In genomic region chr3:9402410-9403228, GRCh38 we compare ENCODE assay signal across 8 cellular contexts. TPM values are rescaled to one million over a fixed set of nuclear protein-coding genes. Genes with fewer than 3 reads are reported as not detected.
DNase-seq lines count a peak whose midpoint lies in the region; FAIRE-seq and TF ChIP-seq lines count a peak whose summit lies in the region.

No MANE protein-coding gene starts in this region.

- WGBS in transverse colon (ENCODE audit: low coverage in 1 of 2), 2 donors: 25 to 39% methylated on average over 3 of the region's 3 CpGs

- H3K36me3 ChIP-seq in Caco-2 (ENCODE audit: control insufficient read depth, insufficient read depth, low read length): no peaks in the 10 kb centered on the region
- H3K36me3 ChIP-seq in keratinocyte (ENCODE audit: control insufficient read depth in 2 of 2, extremely low read depth in 1 of 2, insufficient read depth in 2 of 2, low read length in 2 of 2): no peaks in the 10 kb centered on the region
- H3K36me3 ChIP-seq in transverse colon: no peaks in the 10 kb centered on the region
- no peaks in the 10 kb centered on the region for H3K36me3 ChIP-seq in tibial artery

- TF ChIP-seq EP300 in transverse colon (IDR thresholded peaks at IDR 0.05; ENCODE audit: low read depth): no peak

- H3K9me1 ChIP-seq in keratinocyte (ENCODE audit: control insufficient read depth, extremely low read depth, insufficient read depth, low read length): peaks cover 2% of the 10 kb centered on the region

- TF ChIP-seq CTCF in Caco-2 (IDR thresholded peaks at IDR 0.05; ENCODE audit: insufficient read depth in 1 of 2, low read depth in 1 of 2, low read length in 1 of 2, severe bottlenecking in 1 of 2, unreplicated experiment in 1 of 2) (no peak), astrocyte of the cerebellum (IDR thresholded peaks at IDR 0.05; ENCODE audit: low read depth, low read length, missing control alignments) (no peak), keratinocyte (optimal IDR thresholded peaks at IDR 0.05 in 1 of 3, IDR thresholded peaks at IDR 0.05 in 1 of 3, conservative IDR thresholded peaks at IDR 0.05 in 1 of 3; ENCODE audit: extremely low read depth in 1 of 3, insufficient read depth in 2 of 3, low read length in 3 of 3) (no peak), transverse colon (IDR thresholded peaks at IDR 0.05) (no peak), tibial artery (IDR thresholded peaks at IDR 0.05) (no peak)

- no TSS peak for BruUV-seq in Caco-2 (replicated peaks; lab: Mats Ljungman, UMichigan)

- intact Hi-C loops in Caco-2 (cut with micrococcal nuclease; ENCODE audit: unreplicated experiment): no loop called here
- intact Hi-C loops in transverse colon (cut with DNase I; ENCODE audit: low total_unique reads): no loop called here
- intact Hi-C loops in tibial artery (cut with DNase I; ENCODE audit: low total_unique reads): no loop called here

- H3K9me3 ChIP-seq in Caco-2: no peaks in the 10 kb centered on the region
- no peaks in the 10 kb centered on the region for H3K9me3 ChIP-seq in keratinocyte (ENCODE audit: control insufficient read depth, low read depth, low read length)
- H3K9me3 ChIP-seq in transverse colon: no peaks in the 10 kb centered on the region
- no peaks in the 10 kb centered on the region for H3K9me3 ChIP-seq in tibial artery

- FAIRE-seq in keratinocyte (lab: Jason Lieb, UNC): no peak

- H4K20me1 ChIP-seq in keratinocyte (ENCODE audit: control insufficient read depth, extremely low read depth, insufficient read depth, low read length): peaks cover 30% of the 10 kb centered on the region

- H3K27ac ChIP-seq in keratinocyte (ENCODE audit: control insufficient read depth, insufficient read depth, low read length) (peak overlapping the region; percentile 99), transverse colon (peak overlapping the region; percentile 98 to 99 (median 98)), tibial artery (peak overlapping the region in 1 of 2 donors; percentile 100)

- peak overlapping the region; percentile 61 for H3K4me3 Mint-ChIP-seq in Caco-2 (ENCODE audit: unreplicated experiment)

- peaks cover 60% of the 10 kb centered on the region for H3K4me1 ChIP-seq in Caco-2
- peaks cover 56% of the 10 kb centered on the region for H3K4me1 ChIP-seq in keratinocyte (ENCODE audit: control insufficient read depth, extremely low read depth, insufficient read depth, low read length)
- H3K4me1 ChIP-seq in transverse colon: peaks cover 51 to 84% (median 68%) of the 10 kb centered on the region in 4 donors
- peaks cover 0 to 88% (median 67%) of the 10 kb centered on the region in 4 donors for H3K4me1 ChIP-seq in tibial artery

- H3K9me3 Mint-ChIP-seq in Caco-2 (ENCODE audit: unreplicated experiment): no peaks in the 10 kb centered on the region

- TF ChIP-seq POLR2A in transverse colon (IDR thresholded peaks at IDR 0.05): no peak

- CTCF ChIA-PET in Caco-2 (lab: Charles Lee): no interaction called here

- H2AFZ ChIP-seq in keratinocyte (ENCODE audit: control insufficient read depth, low read length): no peak overlapping the region

- H3K27me3 ChIP-seq in Caco-2 (replicated peaks; ENCODE audit: control insufficient read depth, insufficient read depth, low read length): no peaks in the 10 kb centered on the region
- no peaks in the 10 kb centered on the region for H3K27me3 ChIP-seq in keratinocyte (ENCODE audit: control insufficient read depth, extremely low read depth, insufficient read depth, low read length)
- no peaks in the 10 kb centered on the region for H3K27me3 ChIP-seq in transverse colon
- no peaks in the 10 kb centered on the region for H3K27me3 ChIP-seq in tibial artery

- peak overlapping the region; percentile 96 for H3K4me2 ChIP-seq in keratinocyte (ENCODE audit: control insufficient read depth, extremely low read depth, insufficient read depth, low read depth, low read length)

- H3K4me3 ChIP-seq in Caco-2 (ENCODE audit: low read depth, low read length) (no peak overlapping the region), astrocyte of the cerebellum (ENCODE audit: low read depth, low read length) (peak overlapping the region; percentile 14), keratinocyte (ENCODE audit: control insufficient read depth in 2 of 3, extremely low read depth in 1 of 3, insufficient read depth in 2 of 3, low read depth in 1 of 3, low read length in 3 of 3) (peak overlapping the region; percentile 7 to 38 (median 22)), transverse colon (peak overlapping the region in 1 of 4 donors; percentile 2), tibial artery (no peak overlapping the region)

- DNase-seq in Caco-2: peak; percentile 73 to 82
- peak; percentile 19 for DNase-seq in NCI-H1092 treated with DMSO at 0.1 percent for 48 hours (lab: John Stamatoyannopoulos, UW)
- no peak for DNase-seq in astrocyte of the cerebellum (ENCODE audit: low read depth)
- no peak for DNase-seq in keratinocyte (ENCODE audit: low read depth, low spot score)
- peak; percentile 74 for DNase-seq in transverse colon
- no peak for DNase-seq in tibial artery
- DNase-seq in activated CD4-positive, CD25-positive, alpha-beta regulatory T cell treated with anti-CD3 and anti-CD28 coated beads, Interleukin-2, amount 50 U/mL, for 72 hours: no peak
- no peak for DNase-seq in OCI-M2 (lab: John Stamatoyannopoulos, UW; ENCODE audit: unreplicated experiment)

- H3K79me2 ChIP-seq in keratinocyte (ENCODE audit: control insufficient read depth, insufficient read depth, low read length): peaks cover 100% of the 10 kb centered on the region

- peaks cover 6% of the 10 kb centered on the region for H3K36me3 Mint-ChIP-seq in Caco-2 (ENCODE audit: insufficient read depth, unreplicated experiment)

- H3K27me3 Mint-ChIP-seq in Caco-2 (ENCODE audit: insufficient read depth, unreplicated experiment): no peaks in the 10 kb centered on the region

- H3K9ac ChIP-seq in keratinocyte (ENCODE audit: control insufficient read depth, extremely low read depth, insufficient read depth, low read length): no peak overlapping the region

- peak overlapping the region; percentile 13 for H3K27ac Mint-ChIP-seq in Caco-2 (ENCODE audit: unreplicated experiment)

- in situ Hi-C loops in astrocyte of the cerebellum (cut with HindIII; ENCODE audit: low sequenced_read_pairs): no loop called here
- in situ Hi-C loops in transverse colon (cut with MboI; ENCODE audit: low pct_ligation_motif_present in 1 of 4, low pct_unique_long_range_greater_than_20kb in 1 of 4, low sequenced_read_pairs in 3 of 4): no loop called here

- dilution Hi-C loops in keratinocyte (cut with MboI; ENCODE audit: extremely low pct_ligation_motif_present, low sequenced_read_pairs): no loop called here

- peaks cover 32% of the 10 kb centered on the region for H3K4me1 Mint-ChIP-seq in Caco-2 (ENCODE audit: low read depth, unreplicated experiment)

- POLR2A ChIA-PET in Caco-2 (lab: Charles Lee): no interaction called here

RNA-seq across cellular contexts. Expression of gene SETD5, which starts 5.2 kb away (rescaled TPM):
- total RNA-seq in Caco-2 (2022): 140 and 155 TPM in 2 replicates
- polyA plus RNA-seq in keratinocyte: 28.9 to 52.8 TPM (median 37.8 TPM) in 3 replicates
- polyA plus RNA-seq in keratinocyte (2011; ENCODE audit: low read depth): 175 TPM
- polyA plus RNA-seq in keratinocyte (2011; cell fraction: cytosol; rRNA removed): 23.4 and 30.0 TPM in 2 replicates
- 128 and 130 TPM in 2 replicates for polyA plus RNA-seq in keratinocyte (2011; cell fraction: nucleus; rRNA removed)
- polyA plus RNA-seq in keratinocyte (2012; ENCODE audit: low replicate concordance): 36.6 and 45.3 TPM in 2 replicates
- 57.9 to 114 TPM (median 75.7 TPM) in 3 replicates for polyA minus RNA-seq in keratinocyte
- 25.9 TPM for polyA minus RNA-seq in keratinocyte (2011; cell fraction: cytosol; rRNA and poly(A)+ RNA removed)
- 83.7 and 184 TPM in 2 replicates for polyA minus RNA-seq in keratinocyte (2011; cell fraction: nucleus; rRNA and poly(A)+ RNA removed)
- total RNA-seq in transverse colon: 100 to 1,000 TPM in 3 of 4 donors, 10 to 100 TPM in 1; 70.6 to 161 (median 129) TPM

RNA-seq across cellular contexts. Expression of gene THUMPD3, which starts 39.8 kb away (rescaled TPM):
- total RNA-seq in Caco-2 (2022) (56.0 and 62.2 TPM in 2 replicates), transverse colon (10 to 100 TPM in 3 of 4 donors, 1 to 10 TPM in 1; 5.4 to 26.9 (median 19.4) TPM)
- 42.1 to 59.8 TPM (median 42.6 TPM) in 3 replicates for polyA plus RNA-seq in keratinocyte
- 25.4 TPM for polyA plus RNA-seq in keratinocyte (2011; ENCODE audit: low read depth)
- 30.5 and 53.4 TPM in 2 replicates for polyA plus RNA-seq in keratinocyte (2011; cell fraction: cytosol; rRNA removed)
- 34.0 and 39.7 TPM in 2 replicates for polyA plus RNA-seq in keratinocyte (2011; cell fraction: nucleus; rRNA removed)
- polyA plus RNA-seq in keratinocyte (2012; ENCODE audit: low replicate concordance): 42.1 and 48.2 TPM in 2 replicates
- 21.5 to 68.4 TPM (median 43.7 TPM) in 3 replicates for polyA minus RNA-seq in keratinocyte
- 37.6 TPM for polyA minus RNA-seq in keratinocyte (2011; cell fraction: cytosol; rRNA and poly(A)+ RNA removed)
- polyA minus RNA-seq in keratinocyte (2011; cell fraction: nucleus; rRNA and poly(A)+ RNA removed): 16.4 and 32.2 TPM in 2 replicates

Comparison
In these comparisons a context has a peak if more than half of its experiments do, and no peak if none do; other contexts are left out.
1. DNase-seq: peak in Caco-2 (2 of 2), NCI-H1092 treated with DMSO at 0.1 percent for 48 hours (single experiment) and transverse colon (single experiment); none in astrocyte of the cerebellum (single experiment), keratinocyte (single experiment), tibial artery (0 of 2), activated CD4-positive, CD25-positive, alpha-beta regulatory T cell treated with anti-CD3 and anti-CD28 coated beads, Interleukin-2, amount 50 U/mL, for 72 hours (single experiment) and OCI-M2 (single experiment).
2. H3K4me3 ChIP-seq: peak in astrocyte of the cerebellum (single experiment) and keratinocyte (3 of 3); none in Caco-2 (single experiment) and tibial artery (0 of 2).